ENCODE assay signal across 18 cellular contexts in genomic region chr7:107130487-107131220, GRCh38. TPM values are rescaled to one million over a fixed set of nuclear protein-coding genes. Genes with fewer than 3 reads are reported as not detected.
DNase-seq lines count a peak whose midpoint lies in the region; ATAC-seq, FAIRE-seq and TF ChIP-seq lines count a peak whose summit lies in the region.
"Had no signal": no experiment of that assay in that cellular context is flagged by ENCODE, and none has a peak within 500 bp of the region (broad histone marks: within the 10 kb centered on the region; RNA-seq: fewer than 3 reads in every experiment).

No MANE protein-coding gene starts in this region.

- TF ChIP-seq POLR2A in stomach (IDR thresholded peaks at IDR 0.05): no peak

- H3K4me1 Mint-ChIP-seq in astrocyte (ENCODE audit: low read depth, unreplicated experiment): peaks cover 7% of the 10 kb centered on the region

- H3K9ac ChIP-seq in astrocyte (ENCODE audit: low read length): no peak overlapping the region
- H3K9ac ChIP-seq: BLaER1 treated with 17β-estradiol and CSF1 and Interleukin-3, amounts not matched to agents 10 nM and 100 nM had no signal

- no peak overlapping the region for H3K4me3 Mint-ChIP-seq in astrocyte (ENCODE audit: unreplicated experiment)
- H3K4me3 Mint-ChIP-seq: naive thymus-derived CD8-positive, alpha-beta T cell had no signal

- no peak overlapping the region for H3K27ac Mint-ChIP-seq in astrocyte (ENCODE audit: unreplicated experiment)
- H3K27ac Mint-ChIP-seq: naive thymus-derived CD8-positive, alpha-beta T cell had no signal

- no peak overlapping the region for H3K4me2 ChIP-seq in astrocyte (ENCODE audit: low read length)
- H3K4me2 ChIP-seq: BLaER1 treated with 17β-estradiol and CSF1 and Interleukin-3, amounts not matched to agents 10 nM and 100 nM had no signal

- no peak for TF ChIP-seq EP300 in stomach (IDR thresholded peaks at IDR 0.05)

- DNase-seq in DMS53 (lab: John Stamatoyannopoulos, UW): peak; percentile 66
- peak; percentile 35 for DNase-seq in HT-29 (ENCODE audit: low spot score)
- peak; percentile 30 for DNase-seq in astrocyte (ENCODE audit: low read depth)
- DNase-seq in kidney epithelial cell (ENCODE audit: low read depth): no peak
- no peak for DNase-seq in LoVo (ENCODE audit: low spot score)
- DNase-seq in stomach: no peak
- no peak for DNase-seq in stimulated activated CD4-positive, alpha-beta T cell treated with anti-CD3 and anti-CD28 coated beads, Interleukin-4, amount 100 ng/mL, for 4 hours
- DNase-seq: dermis blood vessel endothelial cell; foreskin melanocyte; GF-D8; left cardiac atrium; naive thymus-derived CD8-positive, alpha-beta T cell; NCI-H446 treated with DMSO at 0.1 percent for 48 hours; right cardiac atrium; stimulated activated naive CD4-positive, alpha-beta T cell treated with Interleukin-2 at 50 U/mL for 16 hours had no signal

- no peaks in the 10 kb centered on the region for H3K27me3 Mint-ChIP-seq in astrocyte (ENCODE audit: low read depth, unreplicated experiment)

- H3K27ac ChIP-seq in astrocyte (ENCODE audit: low read depth, low read length): no peak overlapping the region
- H3K27ac ChIP-seq in stomach: no peak overlapping the region
- H3K27ac ChIP-seq: BLaER1 treated with 17β-estradiol and CSF1 and Interleukin-3, amounts not matched to agents 10 nM and 100 nM; SJCRH30 had no signal

- H4K20me1 ChIP-seq in astrocyte (ENCODE audit: insufficient read depth, low read length): no peaks in the 10 kb centered on the region
- H4K20me1 ChIP-seq: BLaER1 treated with 17β-estradiol and CSF1 and Interleukin-3, amounts not matched to agents 10 nM and 100 nM had no signal

- 65 to 78% (median 73%) methylated on average over 6 of the region's 6 CpGs for WGBS in stomach, 5 donors

- no peaks in the 10 kb centered on the region for H3K9me3 Mint-ChIP-seq in astrocyte (ENCODE audit: unreplicated experiment)
- H3K9me3 Mint-ChIP-seq: naive thymus-derived CD8-positive, alpha-beta T cell had no signal

- H3K27me3 ChIP-seq in astrocyte (ENCODE audit: insufficient read depth, low read length) (no peaks in the 10 kb centered on the region), kidney epithelial cell (ENCODE audit: control insufficient read depth, insufficient read depth, low read length) (no peaks in the 10 kb centered on the region), stomach (no peaks in the 10 kb centered on the region)
- H3K27me3 ChIP-seq: BLaER1 treated with 17β-estradiol and CSF1 and Interleukin-3, amounts not matched to agents 10 nM and 100 nM; SJCRH30 had no signal

- H2AFZ ChIP-seq in astrocyte (ENCODE audit: low read depth, low read length): no peak overlapping the region

- H3K4me3 ChIP-seq in astrocyte (ENCODE audit: insufficient read depth, low read depth, low read length) (no peak overlapping the region), kidney epithelial cell (ENCODE audit: low read depth, low read length) (no peak overlapping the region), stomach (no peak overlapping the region)
- H3K4me3 ChIP-seq: BLaER1 treated with 17β-estradiol and CSF1 and Interleukin-3, amounts not matched to agents 10 nM and 100 nM; SJCRH30 had no signal

- FAIRE-seq in astrocyte (lab: Jason Lieb, UNC): no peak

- H3K36me3 ChIP-seq in astrocyte (ENCODE audit: insufficient read depth, low read length) (no peaks in the 10 kb centered on the region), kidney epithelial cell (ENCODE audit: control insufficient read depth, insufficient read depth, low read length) (no peaks in the 10 kb centered on the region), stomach (no peaks in the 10 kb centered on the region)
- H3K36me3 ChIP-seq: BLaER1 treated with 17β-estradiol and CSF1 and Interleukin-3, amounts not matched to agents 10 nM and 100 nM; SJCRH30 had no signal

- no peak for TF ChIP-seq CTCF in astrocyte (IDR thresholded peaks at IDR 0.05; ENCODE audit: insufficient read depth, low read depth, low read length)
- TF ChIP-seq CTCF in kidney epithelial cell (IDR thresholded peaks at IDR 0.05; ENCODE audit: insufficient read depth, low read length, poor library complexity, severe bottlenecking): peak; percentile 11
- TF ChIP-seq CTCF in stomach (IDR thresholded peaks at IDR 0.05): no peak

- H3K9me3 ChIP-seq in astrocyte (ENCODE audit: insufficient read depth, low read depth, low read length) (no peaks in the 10 kb centered on the region), stomach (no peaks in the 10 kb centered on the region)
- H3K9me3 ChIP-seq: BLaER1 treated with 17β-estradiol and CSF1 and Interleukin-3, amounts not matched to agents 10 nM and 100 nM; SJCRH30 had no signal

- H3K79me2 ChIP-seq in astrocyte (ENCODE audit: insufficient read depth, low read length): no peaks in the 10 kb centered on the region

- no peaks in the 10 kb centered on the region for H3K4me1 ChIP-seq in astrocyte (ENCODE audit: insufficient read depth, low read length)
- H3K4me1 ChIP-seq in stomach: no peaks in the 10 kb centered on the region
- H3K4me1 ChIP-seq: SJCRH30 had no signal

- no peaks in the 10 kb centered on the region for H3K36me3 Mint-ChIP-seq in astrocyte (ENCODE audit: low read depth, unreplicated experiment)
- H3K36me3 Mint-ChIP-seq: naive thymus-derived CD8-positive, alpha-beta T cell had no signal

- intact Hi-C loops in stomach (cut with DNase I; ENCODE audit: low total_unique reads): no loop called here

- no peak for ATAC-seq in HG03280 (IDR thresholded peaks at IDR 0.05; ENCODE audit: unreplicated experiment)
- ATAC-seq: left cardiac atrium; naive thymus-derived CD8-positive, alpha-beta T cell; right cardiac atrium had no signal

RNA-seq across cellular contexts. Expression of gene HBP1, which starts 38.1 kb away (rescaled TPM):
- 21.8 TPM in 2 replicates for total RNA-seq in HT-29 (2014; rRNA removed; shearing (Covaris generic))
- total RNA-seq in astrocyte (46.2 and 49.9 TPM in 2 replicates), kidney epithelial cell (40.0 and 51.7 TPM in 2 replicates), stomach (100 to 1,000 TPM in 1 of 5 donors, 10 to 100 TPM in 4; 12.5 to 201 (median 86.2) TPM)
- polyA plus RNA-seq in stomach: 10 to 100 TPM; 30.4 to 42.6 (median 41.3) TPM

Comparison
In these comparisons a context has a peak if more than half of its experiments do, and no peak if none do; other contexts are left out.
1. DNase-seq: peak in DMS53 (single experiment), HT-29 (single experiment) and astrocyte (single experiment); none in kidney epithelial cell (single experiment), LoVo (single experiment), stomach (single experiment) and stimulated activated CD4-positive, alpha-beta T cell treated with anti-CD3 and anti-CD28 coated beads, Interleukin-4, amount 100 ng/mL, for 4 hours (0 of 2).